1 cellular context compared by ENCODE assay signal in genomic region chr17:28494445-28495188, GRCh38.
TF ChIP-seq lines count a peak whose summit lies in the region.

No MANE protein-coding gene starts in this region.

TF ChIP-seq in K562, 482 proteins besides CTCF, POLR2A, EP300 and RAD21 (continued from another document):
- no peak for TF ChIP-seq ELK3 (CRISPR knock-in tag; IDR thresholded peaks at IDR 0.05)
- TF ChIP-seq CUX1 (CRISPR knock-in tag; IDR thresholded peaks at IDR 0.05), result no peak
- TF ChIP-seq, protein P1, sequence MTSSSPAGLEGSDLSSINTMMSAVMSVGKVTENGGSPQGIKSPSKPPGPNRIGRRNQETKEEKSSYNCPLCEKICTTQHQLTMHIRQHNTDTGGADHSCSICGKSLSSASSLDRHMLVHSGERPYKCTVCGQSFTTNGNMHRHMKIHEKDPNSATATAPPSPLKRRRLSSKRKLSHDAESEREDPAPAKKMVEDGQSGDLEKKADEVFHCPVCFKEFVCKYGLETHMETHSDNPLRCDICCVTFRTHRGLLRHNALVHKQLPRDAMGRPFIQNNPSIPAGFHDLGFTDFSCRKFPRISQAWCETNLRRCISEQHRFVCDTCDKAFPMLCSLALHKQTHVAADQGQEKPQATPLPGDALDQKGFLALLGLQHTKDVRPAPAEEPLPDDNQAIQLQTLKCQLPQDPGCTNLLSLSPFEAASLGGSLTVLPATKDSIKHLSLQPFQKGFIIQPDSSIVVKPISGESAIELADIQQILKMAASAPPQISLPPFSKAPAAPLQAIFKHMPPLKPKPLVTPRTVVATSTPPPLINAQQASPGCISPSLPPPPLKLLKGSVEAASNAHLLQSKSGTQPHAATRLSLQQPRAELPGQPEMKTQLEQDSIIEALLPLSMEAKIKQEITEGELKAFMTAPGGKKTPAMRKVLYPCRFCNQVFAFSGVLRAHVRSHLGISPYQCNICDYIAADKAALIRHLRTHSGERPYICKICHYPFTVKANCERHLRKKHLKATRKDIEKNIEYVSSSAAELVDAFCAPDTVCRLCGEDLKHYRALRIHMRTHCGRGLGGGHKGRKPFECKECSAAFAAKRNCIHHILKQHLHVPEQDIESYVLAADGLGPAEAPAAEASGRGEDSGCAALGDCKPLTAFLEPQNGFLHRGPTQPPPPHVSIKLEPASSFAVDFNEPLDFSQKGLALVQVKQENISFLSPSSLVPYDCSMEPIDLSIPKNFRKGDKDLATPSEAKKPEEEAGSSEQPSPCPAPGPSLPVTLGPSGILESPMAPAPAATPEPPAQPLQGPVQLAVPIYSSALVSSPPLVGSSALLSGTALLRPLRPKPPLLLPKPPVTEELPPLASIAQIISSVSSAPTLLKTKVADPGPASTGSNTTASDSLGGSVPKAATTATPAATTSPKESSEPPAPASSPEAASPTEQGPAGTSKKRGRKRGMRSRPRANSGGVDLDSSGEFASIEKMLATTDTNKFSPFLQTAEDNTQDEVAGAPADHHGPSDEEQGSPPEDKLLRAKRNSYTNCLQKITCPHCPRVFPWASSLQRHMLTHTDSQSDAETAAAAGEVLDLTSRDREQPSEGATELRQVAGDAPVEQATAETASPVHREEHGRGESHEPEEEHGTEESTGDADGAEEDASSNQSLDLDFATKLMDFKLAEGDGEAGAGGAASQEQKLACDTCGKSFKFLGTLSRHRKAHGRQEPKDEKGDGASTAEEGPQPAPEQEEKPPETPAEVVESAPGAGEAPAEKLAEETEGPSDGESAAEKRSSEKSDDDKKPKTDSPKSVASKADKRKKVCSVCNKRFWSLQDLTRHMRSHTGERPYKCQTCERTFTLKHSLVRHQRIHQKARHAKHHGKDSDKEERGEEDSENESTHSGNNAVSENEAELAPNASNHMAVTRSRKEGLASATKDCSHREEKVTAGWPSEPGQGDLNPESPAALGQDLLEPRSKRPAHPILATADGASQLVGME (CRISPR knock-in tag; IDR thresholded peaks at IDR 0.05), result peak; percentile 76; the same call in 1 of the 2 replicates
- TF ChIP-seq RCOR1 (IDR thresholded peaks at IDR 0.05; ENCODE audit: borderline replicate concordance in 1 of 2, low read depth in 2 of 2, low read length in 2 of 2), result peak in 1 of 2 experiments; percentile 90; a peak in 2 of 4 replicates
- TF ChIP-seq XRCC5 (IDR thresholded peaks at IDR 0.05; ENCODE audit: low read depth, low read length), result 0 out of 2 replicates have a peak, but pooled peaks have one; percentile 55
- no peak for TF ChIP-seq ZNF12 (CRISPR knock-in tag; IDR thresholded peaks at IDR 0.05)
- TF ChIP-seq FOXO4 (CRISPR knock-in tag; IDR thresholded peaks at IDR 0.05), result no peak
- peak; percentile 10; the same call in 1 of the 2 replicates for TF ChIP-seq VEZF1 (CRISPR knock-in tag; IDR thresholded peaks at IDR 0.05)
- peak; percentile 89 for TF ChIP-seq CREM (IDR thresholded peaks at IDR 0.05; ENCODE audit: low read depth)
- no peak for TF ChIP-seq EGR1 (conservative IDR thresholded peaks at IDR 0.05)
- TF ChIP-seq, protein P2, sequence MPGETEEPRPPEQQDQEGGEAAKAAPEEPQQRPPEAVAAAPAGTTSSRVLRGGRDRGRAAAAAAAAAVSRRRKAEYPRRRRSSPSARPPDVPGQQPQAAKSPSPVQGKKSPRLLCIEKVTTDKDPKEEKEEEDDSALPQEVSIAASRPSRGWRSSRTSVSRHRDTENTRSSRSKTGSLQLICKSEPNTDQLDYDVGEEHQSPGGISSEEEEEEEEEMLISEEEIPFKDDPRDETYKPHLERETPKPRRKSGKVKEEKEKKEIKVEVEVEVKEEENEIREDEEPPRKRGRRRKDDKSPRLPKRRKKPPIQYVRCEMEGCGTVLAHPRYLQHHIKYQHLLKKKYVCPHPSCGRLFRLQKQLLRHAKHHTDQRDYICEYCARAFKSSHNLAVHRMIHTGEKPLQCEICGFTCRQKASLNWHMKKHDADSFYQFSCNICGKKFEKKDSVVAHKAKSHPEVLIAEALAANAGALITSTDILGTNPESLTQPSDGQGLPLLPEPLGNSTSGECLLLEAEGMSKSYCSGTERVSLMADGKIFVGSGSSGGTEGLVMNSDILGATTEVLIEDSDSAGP (CRISPR knock-in tag; IDR thresholded peaks at IDR 0.05), result no peak
- TF ChIP-seq, protein P3, sequence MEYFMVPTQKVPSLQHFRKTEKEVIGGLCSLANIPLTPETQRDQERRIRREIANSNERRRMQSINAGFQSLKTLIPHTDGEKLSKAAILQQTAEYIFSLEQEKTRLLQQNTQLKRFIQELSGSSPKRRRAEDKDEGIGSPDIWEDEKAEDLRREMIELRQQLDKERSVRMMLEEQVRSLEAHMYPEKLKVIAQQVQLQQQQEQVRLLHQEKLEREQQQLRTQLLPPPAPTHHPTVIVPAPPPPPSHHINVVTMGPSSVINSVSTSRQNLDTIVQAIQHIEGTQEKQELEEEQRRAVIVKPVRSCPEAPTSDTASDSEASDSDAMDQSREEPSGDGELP (CRISPR knock-in tag; IDR thresholded peaks at IDR 0.05; ENCODE audit: borderline replicate concordance), result 0 out of 2 replicates have a peak, but pooled peaks have one; percentile 10
- peak in 1 of 2 experiments; percentile 40; a peak in 1 of 4 replicates for TF ChIP-seq KDM1A (IDR thresholded peaks at IDR 0.05)
- peak; percentile 94 for TF ChIP-seq CTBP1 (IDR thresholded peaks at IDR 0.05; ENCODE audit: borderline replicate concordance)
- TF ChIP-seq CREB1 (IDR thresholded peaks at IDR 0.05), result no peak; the same call in 1 of the 2 replicates
- TF ChIP-seq CREB1 (CRISPR knock-in tag; IDR thresholded peaks at IDR 0.05), result 0 out of 2 replicates have a peak, but pooled peaks have one; percentile 13
- no peak for TF ChIP-seq ZNF778 (CRISPR knock-in tag; IDR thresholded peaks at IDR 0.05)
- 0 out of 2 replicates have a peak, but pooled peaks have one; percentile 20 for TF ChIP-seq KLF16 (IDR thresholded peaks at IDR 0.05)
- TF ChIP-seq, protein P4, sequence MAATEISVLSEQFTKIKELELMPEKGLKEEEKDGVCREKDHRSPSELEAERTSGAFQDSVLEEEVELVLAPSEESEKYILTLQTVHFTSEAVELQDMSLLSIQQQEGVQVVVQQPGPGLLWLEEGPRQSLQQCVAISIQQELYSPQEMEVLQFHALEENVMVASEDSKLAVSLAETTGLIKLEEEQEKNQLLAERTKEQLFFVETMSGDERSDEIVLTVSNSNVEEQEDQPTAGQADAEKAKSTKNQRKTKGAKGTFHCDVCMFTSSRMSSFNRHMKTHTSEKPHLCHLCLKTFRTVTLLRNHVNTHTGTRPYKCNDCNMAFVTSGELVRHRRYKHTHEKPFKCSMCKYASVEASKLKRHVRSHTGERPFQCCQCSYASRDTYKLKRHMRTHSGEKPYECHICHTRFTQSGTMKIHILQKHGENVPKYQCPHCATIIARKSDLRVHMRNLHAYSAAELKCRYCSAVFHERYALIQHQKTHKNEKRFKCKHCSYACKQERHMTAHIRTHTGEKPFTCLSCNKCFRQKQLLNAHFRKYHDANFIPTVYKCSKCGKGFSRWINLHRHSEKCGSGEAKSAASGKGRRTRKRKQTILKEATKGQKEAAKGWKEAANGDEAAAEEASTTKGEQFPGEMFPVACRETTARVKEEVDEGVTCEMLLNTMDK (IDR thresholded peaks at IDR 0.05; ENCODE audit: borderline replicate concordance, insufficient read depth, low read depth, low read length, poor library complexity, severe bottlenecking), result peak; percentile 46
- TF ChIP-seq BHLHE40 (IDR thresholded peaks at IDR 0.05; ENCODE audit: low read length), result 0 out of 2 replicates have a peak, but pooled peaks have one; percentile 4
- no peak for TF ChIP-seq ZNF444 (CRISPR knock-in tag; IDR thresholded peaks at IDR 0.05)
- peak; percentile 99 for TF ChIP-seq SMC3 (conservative IDR thresholded peaks at IDR 0.05; ENCODE audit: insufficient read depth, low read depth, low read length)
- no peak for TF ChIP-seq ZNF224 (CRISPR knock-in tag; IDR thresholded peaks at IDR 0.05)
- TF ChIP-seq HDAC2 (IDR thresholded peaks at IDR 0.05), result 0 out of 2 replicates have a peak, but pooled peaks have one; percentile 32
- TF ChIP-seq TAL1 (IDR thresholded peaks at IDR 0.05), result no peak
- peak; percentile 82; the same call in 1 of the 2 replicates for TF ChIP-seq ARID2 (IDR thresholded peaks at IDR 0.05)
- TF ChIP-seq, protein P5, sequence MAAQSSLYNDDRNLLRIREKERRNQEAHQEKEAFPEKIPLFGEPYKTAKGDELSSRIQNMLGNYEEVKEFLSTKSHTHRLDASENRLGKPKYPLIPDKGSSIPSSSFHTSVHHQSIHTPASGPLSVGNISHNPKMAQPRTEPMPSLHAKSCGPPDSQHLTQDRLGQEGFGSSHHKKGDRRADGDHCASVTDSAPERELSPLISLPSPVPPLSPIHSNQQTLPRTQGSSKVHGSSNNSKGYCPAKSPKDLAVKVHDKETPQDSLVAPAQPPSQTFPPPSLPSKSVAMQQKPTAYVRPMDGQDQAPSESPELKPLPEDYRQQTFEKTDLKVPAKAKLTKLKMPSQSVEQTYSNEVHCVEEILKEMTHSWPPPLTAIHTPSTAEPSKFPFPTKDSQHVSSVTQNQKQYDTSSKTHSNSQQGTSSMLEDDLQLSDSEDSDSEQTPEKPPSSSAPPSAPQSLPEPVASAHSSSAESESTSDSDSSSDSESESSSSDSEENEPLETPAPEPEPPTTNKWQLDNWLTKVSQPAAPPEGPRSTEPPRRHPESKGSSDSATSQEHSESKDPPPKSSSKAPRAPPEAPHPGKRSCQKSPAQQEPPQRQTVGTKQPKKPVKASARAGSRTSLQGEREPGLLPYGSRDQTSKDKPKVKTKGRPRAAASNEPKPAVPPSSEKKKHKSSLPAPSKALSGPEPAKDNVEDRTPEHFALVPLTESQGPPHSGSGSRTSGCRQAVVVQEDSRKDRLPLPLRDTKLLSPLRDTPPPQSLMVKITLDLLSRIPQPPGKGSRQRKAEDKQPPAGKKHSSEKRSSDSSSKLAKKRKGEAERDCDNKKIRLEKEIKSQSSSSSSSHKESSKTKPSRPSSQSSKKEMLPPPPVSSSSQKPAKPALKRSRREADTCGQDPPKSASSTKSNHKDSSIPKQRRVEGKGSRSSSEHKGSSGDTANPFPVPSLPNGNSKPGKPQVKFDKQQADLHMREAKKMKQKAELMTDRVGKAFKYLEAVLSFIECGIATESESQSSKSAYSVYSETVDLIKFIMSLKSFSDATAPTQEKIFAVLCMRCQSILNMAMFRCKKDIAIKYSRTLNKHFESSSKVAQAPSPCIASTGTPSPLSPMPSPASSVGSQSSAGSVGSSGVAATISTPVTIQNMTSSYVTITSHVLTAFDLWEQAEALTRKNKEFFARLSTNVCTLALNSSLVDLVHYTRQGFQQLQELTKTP (IDR thresholded peaks at IDR 0.05; ENCODE audit: low read depth in 1 of 2, partially characterized antibody in 2 of 2), result no peak
- TF ChIP-seq MTA2 (IDR thresholded peaks at IDR 0.05; ENCODE audit: low read depth), result no peak
